19 cellular contexts compared by ENCODE assay signal in the genomic region with DNA sequence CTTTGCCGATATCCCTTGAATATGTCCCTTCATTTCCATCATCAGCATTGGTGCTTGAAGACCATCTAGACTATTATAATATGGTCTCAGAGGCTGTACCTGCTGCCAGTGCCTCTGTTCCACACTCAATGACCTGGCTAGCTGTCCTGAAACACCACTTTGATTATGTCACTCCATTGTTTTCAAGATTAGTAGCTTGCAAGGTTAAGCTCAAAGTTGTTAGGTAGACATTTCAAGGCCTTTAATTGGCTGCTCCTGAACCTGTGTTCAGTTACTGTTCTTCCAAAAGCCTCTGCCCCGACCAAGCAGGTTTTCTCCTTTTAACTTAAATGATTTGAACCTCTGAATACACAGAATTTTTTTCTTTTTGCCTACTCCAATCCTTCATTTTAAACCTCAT. TPM values are rescaled to one million over a fixed set of nuclear protein-coding genes. Genes with fewer than 3 reads are reported as not detected.
DNase-seq lines count a peak whose midpoint lies in the region; ATAC-seq, FAIRE-seq and TF ChIP-seq lines count a peak whose summit lies in the region.
"Had no signal": no experiment of that assay in that cellular context is flagged by ENCODE, and none has a peak within 500 bp of the region (broad histone marks: within the 10 kb centered on the region; RNA-seq: fewer than 3 reads in every experiment).

No MANE protein-coding gene starts in this region.

- H3K9me3 ChIP-seq in K562 (replicated peaks; ENCODE audit: control insufficient read depth, insufficient read depth, low read depth, low read length) (no peaks in the 10 kb centered on the region), BE2C (no peaks in the 10 kb centered on the region; the same call in 1 of the 2 replicates)
- H3K9me3 ChIP-seq: BLaER1 treated with 17β-estradiol and CSF1 and Interleukin-3, amounts not matched to agents 10 nM and 100 nM; Caco-2 had no signal

- BruUV-seq in K562 (replicated peaks; lab: Mats Ljungman, UMichigan): no TSS peak

- peak overlapping the region; percentile 57 for H2AFZ ChIP-seq in K562 (ENCODE audit: low read depth, low read length)

- ATAC-seq in K562 (no peak), GM19351 (IDR thresholded peaks at IDR 0.05; ENCODE audit: unreplicated experiment) (no peak)
- ATAC-seq: CD8-positive, alpha-beta T cell had no signal

- H3K9me1 ChIP-seq in K562 (ENCODE audit: control insufficient read depth, insufficient read depth, low read length): no peaks in the 10 kb centered on the region

- WGBS in K562 (ENCODE audit: insufficient coverage, low coverage, missing lambda C conversion rate): 13% methylated on average over 2 of the region's 2 CpGs

- TF ChIP-seq RAD21 in K562 (CRISPR knock-in tag; conservative IDR thresholded peaks at IDR 0.05 in 1 of 2, IDR thresholded peaks at IDR 0.05 in 1 of 2): no peak

- no peaks in the 10 kb centered on the region for H3K36me3 ChIP-seq in K562 (ENCODE audit: control insufficient read depth, insufficient read depth, low read length)
- H3K36me3 ChIP-seq in BE2C: no peaks in the 10 kb centered on the region
- H3K36me3 ChIP-seq: BLaER1 treated with 17β-estradiol and CSF1 and Interleukin-3, amounts not matched to agents 10 nM and 100 nM had no signal

- H3K4me1 ChIP-seq in K562 (replicated peaks in 1 of 2; ENCODE audit: control insufficient read depth in 2 of 2, insufficient read depth in 2 of 2, low read length in 2 of 2): peaks cover 4% of the 10 kb centered on the region in 2 experiments; a peak in 3 of 5 replicates
- H3K4me1 ChIP-seq in BE2C: peaks cover 9% of the 10 kb centered on the region
- H3K4me1 ChIP-seq: Caco-2 had no signal

- H3K79me2 ChIP-seq in K562 (ENCODE audit: control insufficient read depth, insufficient read depth, low read length): no peaks in the 10 kb centered on the region

- H3K4me3 ChIP-seq in K562: no peak overlapping the region
- no peak overlapping the region for H3K4me3 ChIP-seq in BE2C (ENCODE audit: low read depth, low read length)
- H3K4me3 ChIP-seq: BLaER1 treated with 17β-estradiol and CSF1 and Interleukin-3, amounts not matched to agents 10 nM and 100 nM had no signal

- FAIRE-seq in K562 (lab: Jason Lieb, UNC): no peak
- FAIRE-seq: D721Med, G401.6, GM12891, GM19239 had no signal

- in situ Hi-C loops in K562 (cut with MboI): no loop called here

- CTCF ChIA-PET in K562 (lab: Yijun Ruan, JAX; ENCODE audit: low intra/inter-chr PET ratio): no interaction called here

- no peak overlapping the region for H3K27ac ChIP-seq in K562 (ENCODE audit: extremely low read depth, low read depth, low read length)
- H3K27ac ChIP-seq: BLaER1 treated with 17β-estradiol and CSF1 and Interleukin-3, amounts not matched to agents 10 nM and 100 nM; C4-2B had no signal

- TF ChIP-seq POLR2A in K562 (conservative IDR thresholded peaks at IDR 0.05): no peak

- DNase-seq in NCI-H69 (lab: John Stamatoyannopoulos, UW) (peak; percentile 6), K562 (ENCODE audit: extremely low read depth in 1 of 4, low spot score in 3 of 4) (no peak), epidermal melanocyte (ENCODE audit: insufficient read length, low spot score) (no peak), BE2C (no peak)
- DNase-seq: 8988T; ACHN; Caco-2; Calu3; CD4-positive, alpha-beta T cell; CD8-positive, alpha-beta T cell; DMS79 treated with DMSO at 0.1 percent for 48 hours; GF-D8 had no signal

- H3K4me2 ChIP-seq in K562 (ENCODE audit: insufficient read depth, low read length): no peak overlapping the region
- H3K4me2 ChIP-seq: BLaER1 treated with 17β-estradiol and CSF1 and Interleukin-3, amounts not matched to agents 10 nM and 100 nM had no signal

- POLR2A ChIA-PET in K562 (lab: Yijun Ruan, JAX): no interaction called here

- intact Hi-C loops in K562 (cut with micrococcal nuclease): loop anchor here (10.0 kb wide), 1 partner anchor 104 kb away; no protein-coding TSS in a partner anchor

- no peak for TF ChIP-seq EP300 in K562 (IDR thresholded peaks at IDR 0.05; ENCODE audit: low read length)

- no peak overlapping the region for H3K9ac ChIP-seq in K562 (ENCODE audit: insufficient read depth in 1 of 2, low read depth in 2 of 2, low read length in 2 of 2)
- H3K9ac ChIP-seq: BLaER1 treated with 17β-estradiol and CSF1 and Interleukin-3, amounts not matched to agents 10 nM and 100 nM had no signal

- H4K20me1 ChIP-seq in K562 (replicated peaks; ENCODE audit: control insufficient read depth, insufficient read depth, low read length): no peaks in the 10 kb centered on the region
- H4K20me1 ChIP-seq: BLaER1 treated with 17β-estradiol and CSF1 and Interleukin-3, amounts not matched to agents 10 nM and 100 nM had no signal

- H3K27me3 ChIP-seq in K562 (ENCODE audit: control insufficient read depth in 2 of 2, insufficient read depth in 2 of 2, low read length in 2 of 2) (no peaks in the 10 kb centered on the region; a peak in 1 of 5 replicates), BE2C (no peaks in the 10 kb centered on the region)
- H3K27me3 ChIP-seq: BLaER1 treated with 17β-estradiol and CSF1 and Interleukin-3, amounts not matched to agents 10 nM and 100 nM had no signal

- TF ChIP-seq CTCF in K562 (IDR thresholded peaks at IDR 0.05 in 2 of 3, conservative IDR thresholded peaks at IDR 0.05 in 1 of 3; ENCODE audit: insufficient read depth in 2 of 3, low read depth in 1 of 3, low read length in 3 of 3): no peak
- no peak for TF ChIP-seq CTCF in BE2C (IDR thresholded peaks at IDR 0.05; ENCODE audit: low read depth, low read length)

TF ChIP-seq in K562, 482 proteins besides CTCF, POLR2A, EP300 and RAD21 (continues in another document):
- TF ChIP-seq GABPA (tag; conservative IDR thresholded peaks at IDR 0.05; ENCODE audit: low read depth) (no peak), TRIM24 (IDR thresholded peaks at IDR 0.05) (no peak), ZBTB8A (IDR thresholded peaks at IDR 0.05; ENCODE audit: partially characterized antibody) (no peak), TAL1 (IDR thresholded peaks at IDR 0.05) (no peak), ETV1 (tag; conservative IDR thresholded peaks at IDR 0.05; ENCODE audit: low read depth) (no peak), ZNF384 (IDR thresholded peaks at IDR 0.05; ENCODE audit: low read depth, low read length) (no peak), FOXP1 (CRISPR knock-in tag; IDR thresholded peaks at IDR 0.05) (no peak), ZNF121 (CRISPR knock-in tag; conservative IDR thresholded peaks at IDR 0.05) (no peak), ILK (tag; IDR thresholded peaks at IDR 0.05; ENCODE audit: borderline replicate concordance, low read depth) (no peak), ZNF507 (tag; conservative IDR thresholded peaks at IDR 0.05) (no peak)
- TF ChIP-seq, protein P1, sequence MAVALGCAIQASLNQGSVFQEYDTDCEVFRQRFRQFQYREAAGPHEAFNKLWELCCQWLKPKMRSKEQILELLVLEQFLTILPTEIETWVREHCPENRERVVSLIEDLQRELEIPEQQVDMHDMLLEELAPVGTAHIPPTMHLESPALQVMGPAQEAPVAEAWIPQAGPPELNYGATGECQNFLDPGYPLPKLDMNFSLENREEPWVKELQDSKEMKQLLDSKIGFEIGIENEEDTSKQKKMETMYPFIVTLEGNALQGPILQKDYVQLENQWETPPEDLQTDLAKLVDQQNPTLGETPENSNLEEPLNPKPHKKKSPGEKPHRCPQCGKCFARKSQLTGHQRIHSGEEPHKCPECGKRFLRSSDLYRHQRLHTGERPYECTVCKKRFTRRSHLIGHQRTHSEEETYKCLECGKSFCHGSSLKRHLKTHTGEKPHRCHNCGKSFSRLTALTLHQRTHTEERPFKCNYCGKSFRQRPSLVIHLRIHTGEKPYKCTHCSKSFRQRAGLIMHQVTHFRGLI (CRISPR knock-in tag; IDR thresholded peaks at IDR 0.05): no peak

RNA-seq across cellular contexts. Expression of gene C4orf33, which starts 52.9 kb away (rescaled TPM):
- total RNA-seq in K562 (2011; cell fraction: chromatin; rRNA removed; ENCODE audit: low replicate concordance): 11.2 and 51.7 TPM in 2 replicates
- 3.3 and 11.7 TPM in 2 replicates for total RNA-seq in K562 (2011; cell fraction: nucleolus; rRNA removed)
- total RNA-seq in K562 (2011; cell fraction: nucleoplasm; rRNA removed): 17.2 and 26.8 TPM in 2 replicates
- total RNA-seq in K562 (2014; rRNA removed) (12.7 and 17.1 TPM in 2 replicates), K562 (2014; rRNA removed; fragmentation: Illumina TruSeq; extraction: Trizol) (29.6 and 31.0 TPM in 2 replicates), K562 (2015; rRNA removed; fragmentation: Illumina TruSeq; extraction: Trizol) (21.9 and 23.4 TPM in 2 replicates), K562 (2021) (16.7 and 18.1 TPM in 2 replicates)
- polyA plus RNA-seq in K562 (2011; rRNA removed) (33.2 and 39.6 TPM in 2 replicates), K562 (2014; fragmentation: Illumina TruSeq; extraction: Trizol) (22.2 and 27.5 TPM in 2 replicates), K562 (2014; fragmentation: Nextera tagmentation; extraction: Ambion mirVana) (10 to 100 TPM; 36.8 to 42.0 TPM), K562 (2014; rRNA removed) (23.8 and 25.3 TPM in 2 replicates)
- polyA plus RNA-seq in K562 (2011; cell fraction: cytosol; rRNA removed): 4.3 and 13.1 TPM in 2 replicates
- polyA plus RNA-seq in K562 (2011; cell fraction: nucleus; rRNA removed): 11.9 and 21.5 TPM in 2 replicates
- polyA plus RNA-seq in K562 (2012): 18.1 and 31.4 TPM in 2 replicates
- 19.6 and 30.0 TPM in 2 replicates for polyA minus RNA-seq in K562 (2011; rRNA and poly(A)+ RNA removed)
- polyA minus RNA-seq in K562 (2011; cell fraction: cytosol; rRNA and poly(A)+ RNA removed): 5.4 and 6.4 TPM in 2 replicates
- 12.1 and 24.8 TPM in 2 replicates for polyA minus RNA-seq in K562 (2011; cell fraction: nucleus; rRNA and poly(A)+ RNA removed)
- polyA plus RNA-seq in BE2C (2012; ENCODE audit: insufficient read depth, insufficient read length, low read depth): 3.6 TPM

RNA-seq across cellular contexts. Expression of gene SCLT1, which starts 55.6 kb away (rescaled TPM):
- total RNA-seq in K562 (2011; cell fraction: chromatin; rRNA removed; ENCODE audit: low replicate concordance): 30.0 and 69.2 TPM in 2 replicates
- total RNA-seq in K562 (2011; cell fraction: nucleolus; rRNA removed): 20.5 and 23.8 TPM in 2 replicates
- total RNA-seq in K562 (2011; cell fraction: nucleoplasm; rRNA removed): 52.6 and 114 TPM in 2 replicates
- total RNA-seq in K562 (2014; rRNA removed) (21.7 TPM in 2 replicates), K562 (2014; rRNA removed; fragmentation: Illumina TruSeq; extraction: Trizol) (31.9 and 35.5 TPM in 2 replicates), K562 (2015; rRNA removed; fragmentation: Illumina TruSeq; extraction: Trizol) (27.0 and 31.6 TPM in 2 replicates), K562 (2021) (21.3 and 22.2 TPM in 2 replicates)
- polyA plus RNA-seq in K562 (2011; rRNA removed) (20.9 and 24.8 TPM in 2 replicates), K562 (2014; fragmentation: Illumina TruSeq; extraction: Trizol) (19.1 and 24.2 TPM in 2 replicates), K562 (2014; fragmentation: Nextera tagmentation; extraction: Ambion mirVana) (1 to 10 TPM; 8.0 to 8.6 TPM), K562 (2014; rRNA removed) (20.4 and 24.9 TPM in 2 replicates)
- polyA plus RNA-seq in K562 (2011; cell fraction: cytosol; rRNA removed): 6.5 and 12.9 TPM in 2 replicates
- 14.5 and 14.8 TPM in 2 replicates for polyA plus RNA-seq in K562 (2011; cell fraction: nucleus; rRNA removed)
- polyA plus RNA-seq in K562 (2012): 15.2 and 19.8 TPM in 2 replicates
- polyA minus RNA-seq in K562 (2011; rRNA and poly(A)+ RNA removed): 28.0 and 35.2 TPM in 2 replicates
- polyA minus RNA-seq in K562 (2011; cell fraction: cytosol; rRNA and poly(A)+ RNA removed): 9.6 and 11.6 TPM in 2 replicates
- 53.2 and 64.3 TPM in 2 replicates for polyA minus RNA-seq in K562 (2011; cell fraction: nucleus; rRNA and poly(A)+ RNA removed)
- polyA plus RNA-seq in BE2C (2012; ENCODE audit: insufficient read depth, insufficient read length, low read depth): 4.9 TPM
